Comparison of ENCODE assay signal across 24 cellular contexts in genomic region chr4:68570122-68570507, GRCh38. TPM values are rescaled to one million over a fixed set of nuclear protein-coding genes. Genes with fewer than 3 reads are reported as not detected.
DNase-seq lines count a peak whose midpoint lies in the region; ATAC-seq and TF ChIP-seq lines count a peak whose summit lies in the region.
"Had no signal": no experiment of that assay in that cellular context is flagged by ENCODE, and none has a peak within 500 bp of the region (broad histone marks: within the 10 kb centered on the region; RNA-seq: fewer than 3 reads in every experiment).

No MANE protein-coding gene starts in this region.

- H4K20me1 ChIP-seq in SU-DHL-6 (ENCODE audit: low read depth, low read length) = no peaks in the 10 kb centered on the region

- ATAC-seq in GM19438 (IDR thresholded peaks at IDR 0.05; ENCODE audit: low read depth, unreplicated experiment) (peak; percentile 34), HG02943 (IDR thresholded peaks at IDR 0.05; ENCODE audit: low read depth, unreplicated experiment) (peak; percentile 62), Right ventricle myocardium inferior (no peak)
- ATAC-seq: A549; activated CD8-positive, alpha-beta T cell treated with anti-CD3 and anti-CD28 coated beads, Interleukin-2, amount 10 ng/mL, durations not matched to agents 7 days and 5 days; SK-N-SH treated with all-trans-retinoic acid at 6 μM for 48 hours; upper lobe of right lung had no signal

- no peaks in the 10 kb centered on the region for H3K9me2 ChIP-seq in SU-DHL-6 (replicated peaks; ENCODE audit: insufficient read depth, low read length)

- H3K27me3 ChIP-seq in SU-DHL-6 (ENCODE audit: low read length) = no peaks in the 10 kb centered on the region
- H3K27me3 ChIP-seq: MG63, upper lobe of right lung had no signal

- 71% methylated on average over 4 of the region's 4 CpGs; no CpG with 5 or more reads in 1 of the 2 donors for WGBS in lower leg skin, 2 donors

- H3K79me2 ChIP-seq in SU-DHL-6 (ENCODE audit: insufficient read depth, low read length) = no peaks in the 10 kb centered on the region
- H3K79me2 ChIP-seq: parathyroid adenoma had no signal

- 0 out of 2 replicates have a peak, but pooled peaks cover 4% of the 10 kb centered on the region for H3F3A ChIP-seq in SU-DHL-6 (ENCODE audit: insufficient read depth)

- no peak overlapping the region for H3K4me2 ChIP-seq in SU-DHL-6 (ENCODE audit: low read depth, low read length, poor library complexity, severe bottlenecking)
- H3K4me2 ChIP-seq: A549 had no signal

- intact Hi-C loops in Right ventricle myocardium inferior (cut with DNase I) = no loop called here
- intact Hi-C loops in lower leg skin (cut with DNase I; ENCODE audit: low total_unique reads) = no loop called here

- peak overlapping the region; percentile 4; the same call in 1 of the 2 replicates for H3K4me3 ChIP-seq in GM12864 (ENCODE audit: low read depth, low read length)
- H3K4me3 ChIP-seq in SU-DHL-6 (ENCODE audit: insufficient read depth, low read length, poor library complexity, severe bottlenecking) = no peak overlapping the region
- H3K4me3 ChIP-seq in lower leg skin (ENCODE audit: low read depth, poor library complexity, severe bottlenecking) = no peak overlapping the region
- H3K4me3 ChIP-seq: A549, MG63, upper lobe of right lung had no signal

- H3K36me3 ChIP-seq in SU-DHL-6 (ENCODE audit: low read length) = no peaks in the 10 kb centered on the region
- H3K36me3 ChIP-seq: MG63, upper lobe of right lung had no signal

- TF ChIP-seq POLR2A in lower leg skin (IDR thresholded peaks at IDR 0.05) = no peak

- peak overlapping the region; percentile 46 for H3K9ac ChIP-seq in SU-DHL-6 (ENCODE audit: low read length)
- H3K9ac ChIP-seq: parathyroid adenoma had no signal

- TF ChIP-seq CTCF in GM12864 (IDR thresholded peaks at IDR 0.05; ENCODE audit: low read depth, low read length, missing control alignments) (no peak), SU-DHL-6 (IDR thresholded peaks at IDR 0.05; ENCODE audit: insufficient read depth, low read length, poor library complexity, severe bottlenecking) (no peak), lower leg skin (IDR thresholded peaks at IDR 0.05) (no peak)

- DNase-seq in GM12864 (ENCODE audit: low read depth) (no peak), Right ventricle myocardium inferior (ENCODE audit: missing footprints) (no peak), activated gamma-delta T cell treated with Interleukin-2 at 50 U/mL for 16 hours (no peak), amniotic stem cell (lab: John Stamatoyannopoulos, UW) (no peak), lower leg skin (ENCODE audit: low spot score in 2 of 2) (no peak)
- DNase-seq: activated CD8-positive, alpha-beta T cell treated with anti-CD3 and anti-CD28 coated beads, Interleukin-2, amount 10 ng/mL, durations not matched to agents 7 days and 5 days; CD4-positive, CD25-positive, alpha-beta regulatory T cell; central memory CD4-positive, alpha-beta T cell; DND-41; effector memory CD4-positive, alpha-beta T cell; MG63; NCI-H2029 treated with DMSO at 0.1 percent for 48 hours; NCI-H526; small intestine; stimulated activated naive CD4-positive, alpha-beta T cell treated with Interleukin-2 at 50 U/mL for 16 hours; upper lobe of right lung had no signal

- H2AFZ ChIP-seq in SU-DHL-6 (ENCODE audit: low read depth, low read length, severe bottlenecking) = no peak overlapping the region
- H2AFZ ChIP-seq: parathyroid adenoma had no signal

- H3K27ac ChIP-seq in SU-DHL-6 (ENCODE audit: low read depth, low read length) = no peak overlapping the region
- H3K27ac ChIP-seq: A549, parathyroid adenoma, upper lobe of right lung had no signal

- no peaks in the 10 kb centered on the region for H3K9me3 ChIP-seq in SU-DHL-6 (ENCODE audit: insufficient read depth, low read length)
- H3K9me3 ChIP-seq: A549, MG63, upper lobe of right lung had no signal

RNA-seq across cellular contexts. Expression of gene UGT2B17, which starts 6.0 kb away (rescaled TPM):
- total RNA-seq in Right ventricle myocardium inferior (not detected), lower leg skin (not detected)
- total RNA-seq: activated CD8-positive, alpha-beta T cell treated with anti-CD3 and anti-CD28 coated beads, Interleukin-2, amount 10 ng/mL, durations not matched to agents 7 days and 5 days; activated T-helper 1 cell treated with anti-CD3 and anti-CD28 coated beads, Interleukin-12 subunit alpha, Interleukin-12 subunit beta, Interleukin-2, Interleukin-4 antibody, amounts not matched to agents 30 ng/mL and 10 ng/mL and 1 ng/mL, durations not matched to agents 14 hours and 24 hours and 36 hours; CD4-positive, CD25-positive, alpha-beta regulatory T cell; H1; upper lobe of right lung had no signal
